ENCODE assay signal across 20 cellular contexts in genomic region chr21:41526478-41527087, GRCh38. TPM values are rescaled to one million over a fixed set of nuclear protein-coding genes. Genes with fewer than 3 reads are reported as not detected.
DNase-seq lines count a peak whose midpoint lies in the region; ATAC-seq, FAIRE-seq and TF ChIP-seq lines count a peak whose summit lies in the region.
"Had no signal": no experiment of that assay in that cellular context is flagged by ENCODE, and none has a peak within 500 bp of the region (broad histone marks: within the 10 kb centered on the region; RNA-seq: fewer than 3 reads in every experiment).

No MANE protein-coding gene starts in this region.

- no peaks in the 10 kb centered on the region for H3K36me3 ChIP-seq in pancreas
- H3K36me3 ChIP-seq: BLaER1 treated with 17β-estradiol and CSF1 and Interleukin-3, amounts not matched to agents 10 nM and 100 nM had no signal

- WGBS in pancreas, 2 donors, result 19 to 23% methylated on average over 10 of the region's 10 CpGs

- no peaks in the 10 kb centered on the region for H3K4me1 Mint-ChIP-seq in natural killer cell treated with Interleukin-12 subunit alpha and Interleukin-12 subunit beta and Interleukin-15 and Interleukin-18, amount 100 ng/mL, for 72 hours (ENCODE audit: low read depth in 2 of 2)
- H3K4me1 Mint-ChIP-seq in natural killer cell (peaks cover 0 to 3% of the 10 kb centered on the region in 2 donors), chondrocyte (ENCODE audit: low read depth) (no peaks in the 10 kb centered on the region)

- H3K4me3 ChIP-seq in pancreas, result no peak overlapping the region
- H3K4me3 ChIP-seq: BLaER1 treated with 17β-estradiol and CSF1 and Interleukin-3, amounts not matched to agents 10 nM and 100 nM had no signal

- H3K27me3 ChIP-seq in pancreas, result no peaks in the 10 kb centered on the region
- H3K27me3 ChIP-seq: BLaER1 treated with 17β-estradiol and CSF1 and Interleukin-3, amounts not matched to agents 10 nM and 100 nM had no signal

- no peak for DNase-seq in natural killer cell treated with Interleukin-12 subunit alpha and Interleukin-12 subunit beta and Interleukin-15 and Interleukin-18, amount 100 ng/mL, for 72 hours (ENCODE audit: low spot score)
- no peak for DNase-seq in natural killer cell
- peak; percentile 74 to 87 for DNase-seq in left colon
- DNase-seq in pancreas, result peak; percentile 52 to 80 (median 66)
- DNase-seq in chondrocyte (ENCODE audit: low spot score), result no peak
- DNase-seq in NCI-H1930 (lab: John Stamatoyannopoulos, UW), result no peak
- DNase-seq in AML-193 (lab: John Stamatoyannopoulos, UW), result no peak
- DNase-seq in dedifferentiated amniotic fluid mesenchymal stem cell (ENCODE audit: extremely low spot score), result no peak
- DNase-seq: 8988T, DMS153, GOT3, NCI-H1048, NCI-H2081 treated with DMSO at 0.1 percent for 48 hours, NCI-H510A, NCI-H82, SHP77 had no signal

- no peak overlapping the region for H3K27ac Mint-ChIP-seq in natural killer cell treated with Interleukin-12 subunit alpha and Interleukin-12 subunit beta and Interleukin-15 and Interleukin-18, amount 100 ng/mL, for 72 hours
- no peak overlapping the region for H3K27ac Mint-ChIP-seq in natural killer cell
- H3K27ac Mint-ChIP-seq in chondrocyte (ENCODE audit: unreplicated experiment), result no peak overlapping the region

- intact Hi-C loops in natural killer cell (cut with micrococcal nuclease) (no loop called here), left colon (cut with DNase I, micrococcal nuclease) (loop anchor here in 1 of 2 donors (10.0 kb wide), 1 partner anchor 58 kb away; no protein-coding TSS in a partner anchor), pancreas (cut with DNase I) (no loop called here)

- H3K27ac ChIP-seq in pancreas, result peak overlapping the region; percentile 39 to 84 (median 66)
- H3K27ac ChIP-seq: BLaER1 treated with 17β-estradiol and CSF1 and Interleukin-3, amounts not matched to agents 10 nM and 100 nM; KMS-11 had no signal

- no peaks in the 10 kb centered on the region for H3K9me3 ChIP-seq in pancreas
- H3K9me3 ChIP-seq: BLaER1 treated with 17β-estradiol and CSF1 and Interleukin-3, amounts not matched to agents 10 nM and 100 nM had no signal

- peaks cover 11 to 21% of the 10 kb centered on the region in 2 donors for H3K27me3 Mint-ChIP-seq in natural killer cell treated with Interleukin-12 subunit alpha and Interleukin-12 subunit beta and Interleukin-15 and Interleukin-18, amount 100 ng/mL, for 72 hours
- H3K27me3 Mint-ChIP-seq in natural killer cell (ENCODE audit: low read depth in 2 of 2) (peaks cover 8 to 26% of the 10 kb centered on the region in 2 donors), chondrocyte (ENCODE audit: low read depth) (peaks cover 30% of the 10 kb centered on the region)

- TF ChIP-seq CTCF in natural killer cell (IDR thresholded peaks at IDR 0.05) (no peak), pancreas (IDR thresholded peaks at IDR 0.05) (no peak), chondrocyte (IDR thresholded peaks at IDR 0.05) (no peak)

- H3K4me3 Mint-ChIP-seq in natural killer cell treated with Interleukin-12 subunit alpha and Interleukin-12 subunit beta and Interleukin-15 and Interleukin-18, amount 100 ng/mL, for 72 hours, result no peak overlapping the region
- no peak overlapping the region for H3K4me3 Mint-ChIP-seq in natural killer cell
- no peak overlapping the region for H3K4me3 Mint-ChIP-seq in chondrocyte (ENCODE audit: unreplicated experiment)

- peak; percentile 45 for FAIRE-seq in pancreas (lab: Jason Lieb, UNC)

- no peaks in the 10 kb centered on the region for H3K36me3 Mint-ChIP-seq in natural killer cell treated with Interleukin-12 subunit alpha and Interleukin-12 subunit beta and Interleukin-15 and Interleukin-18, amount 100 ng/mL, for 72 hours
- no peaks in the 10 kb centered on the region for H3K36me3 Mint-ChIP-seq in natural killer cell
- no peaks in the 10 kb centered on the region for H3K36me3 Mint-ChIP-seq in chondrocyte (ENCODE audit: low read depth)

- ATAC-seq in natural killer cell treated with Interleukin-12 subunit alpha and Interleukin-12 subunit beta and Interleukin-15 and Interleukin-18, amount 100 ng/mL, for 72 hours, result peak; percentile 18 to 49
- ATAC-seq in natural killer cell (no peak), left colon (peak; percentile 82), pancreas (peak; percentile 77 to 84 (median 82))
- ATAC-seq: Panc1 had no signal

- no peaks in the 10 kb centered on the region for H3K9me3 Mint-ChIP-seq in natural killer cell treated with Interleukin-12 subunit alpha and Interleukin-12 subunit beta and Interleukin-15 and Interleukin-18, amount 100 ng/mL, for 72 hours
- H3K9me3 Mint-ChIP-seq in natural killer cell, result no peaks in the 10 kb centered on the region
- H3K9me3 Mint-ChIP-seq in chondrocyte (ENCODE audit: low read depth), result no peaks in the 10 kb centered on the region

- peaks cover 11 to 15% (median 12%) of the 10 kb centered on the region in 3 donors for H3K4me1 ChIP-seq in pancreas
- H3K4me1 ChIP-seq: BLaER1 treated with 17β-estradiol and CSF1 and Interleukin-3, amounts not matched to agents 10 nM and 100 nM had no signal

RNA-seq across cellular contexts. Expression of gene TMPRSS2, which starts 18.6 kb away (rescaled TPM):
- total RNA-seq in natural killer cell treated with Interleukin-12 subunit alpha and Interleukin-12 subunit beta and Interleukin-15 and Interleukin-18, amount 100 ng/mL, for 72 hours, result not detected
- not detected for total RNA-seq in natural killer cell
- total RNA-seq in left colon, result 100 to 1,000 TPM; 471 to 667 TPM
- 10 to 100 TPM; 44.9 to 88.8 (median 75.2) TPM for total RNA-seq in pancreas
- 10 to 100 TPM; 42.2 to 65.1 TPM for polyA plus RNA-seq in pancreas
- total RNA-seq in chondrocyte, result 0.12 TPM in 1 of 3 replicates, not detected in the others
- total RNA-seq: MCF 10A had no signal

Comparison
In these comparisons a context has a peak if more than half of its experiments do, and no peak if none do; other contexts are left out.
1. ATAC-seq: peak in natural killer cell treated with Interleukin-12 subunit alpha and Interleukin-12 subunit beta and Interleukin-15 and Interleukin-18, amount 100 ng/mL, for 72 hours (2 of 2), left colon (single experiment) and pancreas (4 of 4); none in natural killer cell (0 of 3).
2. DNase-seq: peak in left colon (2 of 2) and pancreas (6 of 6); none in natural killer cell treated with Interleukin-12 subunit alpha and Interleukin-12 subunit beta and Interleukin-15 and Interleukin-18, amount 100 ng/mL, for 72 hours (single experiment), natural killer cell (single experiment), chondrocyte (single experiment), NCI-H1930 (0 of 2), AML-193 (0 of 2) and dedifferentiated amniotic fluid mesenchymal stem cell (single experiment).
3. RNA of gene TMPRSS2, which starts 18.6 kb away (total RNA-seq): 471 to 667 TPM in left colon and 44.9 to 88.8 TPM in pancreas; 0.12 TPM in chondrocyte, not detected in natural killer cell treated with Interleukin-12 subunit alpha and Interleukin-12 subunit beta and Interleukin-15 and Interleukin-18, amount 100 ng/mL, for 72 hours and not detected in natural killer cell; every median in the first group is over 10 times any median in the second.